In genomic region chr14:77031680-77032482, GRCh38 we compare ENCODE assay signal across 8 cellular contexts. TPM values are rescaled to one million over a fixed set of nuclear protein-coding genes. Genes with fewer than 3 reads are reported as not detected.
A peak's percentile ranks its signal among the peaks of the same experiment; 100 is the strongest.
DNase-seq lines count a peak whose midpoint lies in the region; ATAC-seq and TF ChIP-seq lines count a peak whose summit lies in the region.

No MANE protein-coding gene starts in this region.

- H3K27ac Mint-ChIP-seq in HFFc6: peak overlapping the region; percentile 97

- peaks cover 4% of the 10 kb centered on the region; the same call in 1 of the 2 replicates for H3K27me3 Mint-ChIP-seq in HFFc6 (ENCODE audit: insufficient read depth)

- H3K4me2 ChIP-seq in skeletal muscle satellite cell (ENCODE audit: low read length): peak overlapping the region; percentile 90

- H3K9me3 ChIP-seq in skeletal muscle satellite cell (replicated peaks; ENCODE audit: low read length): no peaks in the 10 kb centered on the region

- TF ChIP-seq CTCF in HFFc6 (IDR thresholded peaks at IDR 0.05) (no peak), WI38 (IDR thresholded peaks at IDR 0.05; ENCODE audit: low read depth, low read length) (no peak)

- no peaks in the 10 kb centered on the region for H3K36me3 Mint-ChIP-seq in HFFc6 (ENCODE audit: low read depth)

- H3K4me3 ChIP-seq in WI38 (ENCODE audit: low read depth, low read length): peak overlapping the region; percentile 67
- peak overlapping the region; percentile 52 for H3K4me3 ChIP-seq in skeletal muscle satellite cell (ENCODE audit: low read length)

- no peaks in the 10 kb centered on the region for H3K27me3 ChIP-seq in skeletal muscle satellite cell (ENCODE audit: control insufficient read depth, insufficient read depth, low read length)

- H3K4me3 Mint-ChIP-seq in HFFc6: peak overlapping the region; percentile 92

- H3K4me1 ChIP-seq in skeletal muscle satellite cell (ENCODE audit: control insufficient read depth, insufficient read depth, low read length): peaks cover 46% of the 10 kb centered on the region

- DNase-seq in HFFc6: peak; percentile 62
- peak; percentile 55 for DNase-seq in glomerular visceral epithelial cell (ENCODE audit: extremely low spot score)
- DNase-seq in COLO668 (lab: John Stamatoyannopoulos, UW; ENCODE audit: unreplicated experiment): no peak
- DNase-seq in NCI-H1048 (lab: John Stamatoyannopoulos, UW): no peak
- DNase-seq in stimulated activated CD8-positive, alpha-beta memory T cell treated with anti-CD3 and anti-CD28 coated beads, Interleukin-4, amount 100 ng/mL, for 48 hours: no peak

- peaks cover 54% of the 10 kb centered on the region for H3K4me1 Mint-ChIP-seq in HFFc6 (ENCODE audit: low read depth)

- ATAC-seq in GM18511 (IDR thresholded peaks at IDR 0.05; ENCODE audit: unreplicated experiment): no peak

- H3K9me3 Mint-ChIP-seq in HFFc6: no peaks in the 10 kb centered on the region

- H3K9ac ChIP-seq in skeletal muscle satellite cell (ENCODE audit: low read depth, low read length): peak overlapping the region; percentile 94

- H3K36me3 ChIP-seq in skeletal muscle satellite cell (ENCODE audit: insufficient read depth, low read length): no peaks in the 10 kb centered on the region

RNA-seq across cellular contexts. Expression of gene IRF2BPL, which starts 3.4 kb away (rescaled TPM):
- 10 to 100 TPM; 37.1 to 46.3 (median 38.3) TPM for total RNA-seq in HFFc6 (2021; fragmentation: NEBNext Ultra II Directional; extraction: Animal tissue kit (Norgen Biotek cat#: 25700))
- total RNA-seq in skeletal muscle satellite cell (2012; rRNA removed): 11.4 and 15.5 TPM in 2 replicates

Comparison
In these comparisons a context has a peak if more than half of its experiments do, and no peak if none do; other contexts are left out.
1. DNase-seq: peak in HFFc6 (single experiment) and glomerular visceral epithelial cell (single experiment); none in COLO668 (single experiment), NCI-H1048 (single experiment) and stimulated activated CD8-positive, alpha-beta memory T cell treated with anti-CD3 and anti-CD28 coated beads, Interleukin-4, amount 100 ng/mL, for 48 hours (single experiment).